1 cellular context compared by ENCODE assay signal in the genomic region with DNA sequence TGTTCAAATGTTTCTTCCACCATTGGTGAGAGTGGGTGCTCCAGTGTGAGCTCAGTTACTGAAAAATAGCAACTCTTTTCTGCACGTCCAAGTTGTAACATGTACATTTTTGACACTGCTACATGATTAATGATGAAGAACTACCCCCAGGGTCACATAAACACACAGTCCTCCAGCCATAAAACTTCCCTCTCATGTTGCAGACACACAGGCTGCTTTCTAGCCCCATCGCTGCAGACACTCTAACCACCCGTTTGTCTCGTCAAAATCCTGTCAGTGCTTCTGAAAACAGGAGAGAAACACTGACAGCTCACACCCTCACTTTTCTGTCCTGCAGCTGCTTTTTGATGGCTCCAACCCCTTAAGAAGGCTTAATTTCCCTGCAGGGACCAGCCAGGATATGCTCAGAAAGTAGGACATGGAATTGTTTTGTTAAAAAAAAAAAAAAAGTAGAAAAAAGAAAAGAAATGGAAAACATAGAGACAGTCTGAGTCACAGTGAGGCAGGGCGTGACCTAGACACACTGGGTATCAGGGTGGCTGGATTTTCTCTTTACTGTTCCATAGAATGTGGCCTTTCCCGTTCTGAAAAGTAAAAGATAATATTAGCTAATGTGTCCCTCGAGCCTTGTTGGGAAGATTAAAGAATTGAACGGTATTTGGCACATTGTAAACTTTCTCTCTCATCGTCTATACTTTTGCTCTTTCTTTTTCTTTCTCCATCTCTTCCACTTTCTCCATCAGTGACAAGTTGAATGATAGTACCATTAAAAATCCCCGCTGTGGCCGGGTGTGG.
TF ChIP-seq lines count a peak whose summit lies in the region.

No MANE protein-coding gene starts in this region.

TF ChIP-seq in HEK293T, 16 proteins besides CTCF, POLR2A, EP300 and RAD21:
- no peak for TF ChIP-seq FOXK2 (IDR thresholded peaks at IDR 0.05)
- TF ChIP-seq ZNF384 (IDR thresholded peaks at IDR 0.05), result no peak
- TF ChIP-seq, protein P1, sequence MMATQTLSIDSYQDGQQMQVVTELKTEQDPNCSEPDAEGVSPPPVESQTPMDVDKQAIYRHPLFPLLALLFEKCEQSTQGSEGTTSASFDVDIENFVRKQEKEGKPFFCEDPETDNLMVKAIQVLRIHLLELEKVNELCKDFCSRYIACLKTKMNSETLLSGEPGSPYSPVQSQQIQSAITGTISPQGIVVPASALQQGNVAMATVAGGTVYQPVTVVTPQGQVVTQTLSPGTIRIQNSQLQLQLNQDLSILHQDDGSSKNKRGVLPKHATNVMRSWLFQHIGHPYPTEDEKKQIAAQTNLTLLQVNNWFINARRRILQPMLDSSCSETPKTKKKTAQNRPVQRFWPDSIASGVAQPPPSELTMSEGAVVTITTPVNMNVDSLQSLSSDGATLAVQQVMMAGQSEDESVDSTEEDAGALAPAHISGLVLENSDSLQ (IDR thresholded peaks at IDR 0.05), result peak; percentile 91
